11 cellular contexts compared by ENCODE assay signal in genomic region chr12:6289081-6289480, GRCh38. TPM values are rescaled to one million over a fixed set of nuclear protein-coding genes. Genes with fewer than 3 reads are reported as not detected.
"Had no signal": no experiment of that assay in that cellular context is flagged by ENCODE, and none has a peak within 500 bp of the region (broad histone marks: within the 10 kb centered on the region; RNA-seq: fewer than 3 reads in every experiment).

No MANE protein-coding gene starts in this region.

RNA-seq across cellular contexts. Expression of gene PLEKHG6, which starts 21.4 kb away (rescaled TPM):
- total RNA-seq: activated B cell treated with CpG ODN at 0.5 μM for 24 hours; activated CD4-positive, alpha-beta memory T cell treated with anti-CD3 and anti-CD28 coated beads for 36 hours; activated CD4-positive, alpha-beta T cell treated with anti-CD3 and anti-CD28 coated beads, Interleukin-2, amount 10 ng/mL, durations not matched to agents 24 days and 14 days; activated CD8-positive, alpha-beta memory T cell treated with anti-CD3 and anti-CD28 coated beads for 36 hours; activated CD8-positive, alpha-beta T cell treated with anti-CD3 and anti-CD28 coated beads for 36 hours; activated naive CD4-positive, alpha-beta T cell treated with anti-CD3 and anti-CD28 coated beads for 36 hours; activated naive CD4-positive, alpha-beta T cell treated with anti-CD3 and anti-CD28 coated beads, Interleukin-2, amount 50 U/mL, for 72 hours; activated T-cell treated with anti-CD3 and anti-CD28 coated beads, Interleukin-2, amount 50 U/mL, for 4 hours; activated T-cell treated with anti-CD3 and anti-CD28 coated beads, Interleukin-2, amount 50 U/mL, for 72 hours; activated T-helper 1 cell treated with anti-CD3 and anti-CD28 coated beads, Interleukin-12 subunit alpha, Interleukin-12 subunit beta, Interleukin-2, Interleukin-4 antibody, amounts not matched to agents 30 ng/mL and 10 ng/mL and 1 ng/mL, durations not matched to agents 14 hours and 24 hours and 36 hours; activated T-helper 17 cell treated with anti-CD3 and anti-CD28 coated beads, Interleukin-2, amount 50 U/mL, for 72 hours had no signal

RNA-seq across cellular contexts. Expression of gene TNFRSF1A, which starts 52.8 kb away (rescaled TPM):
- total RNA-seq: activated B cell treated with CpG ODN at 0.5 μM for 24 hours had no signal
